ENCODE assay signal across 18 cellular contexts in the genomic region with DNA sequence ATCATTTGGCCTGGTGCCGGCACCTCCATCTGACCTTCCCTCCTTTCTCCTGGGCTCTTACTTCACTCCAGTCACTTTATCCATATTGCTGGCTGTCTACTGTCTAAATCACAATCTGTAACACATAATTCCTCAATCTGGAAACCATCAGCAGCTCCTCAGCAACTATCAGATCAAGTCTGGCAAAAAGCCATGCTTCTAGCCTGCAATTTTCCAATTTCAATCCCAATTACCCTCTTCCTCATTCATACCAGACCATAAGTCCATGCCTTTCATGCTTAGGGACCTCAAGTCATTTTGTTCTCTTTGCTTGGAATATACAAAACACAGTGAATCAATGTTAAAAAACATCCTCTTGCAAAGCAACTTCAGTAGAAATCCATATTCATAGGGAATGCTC.
DNase-seq lines count a peak whose midpoint lies in the region; TF ChIP-seq lines count a peak whose summit lies in the region.
"Had no signal": no experiment of that assay in that cellular context is flagged by ENCODE, and none has a peak within 500 bp of the region (broad histone marks: within the 10 kb centered on the region; RNA-seq: fewer than 3 reads in every experiment).

No MANE protein-coding gene starts in this region.

- peak overlapping the region in 2 of 3 experiments; percentile 8 to 15 for H3K27ac Mint-ChIP-seq in nephron
- H3K27ac Mint-ChIP-seq: B cell; CD4-positive, CD25-positive, alpha-beta regulatory T cell; H9 had no signal

- H3K27ac ChIP-seq in SK-N-SH (ENCODE audit: low read depth in 2 of 2, low read length in 1 of 2) (peak overlapping the region in 1 of 2 experiments; percentile 74; a peak in 2 of 4 replicates), right atrium auricular region (no peak overlapping the region)

- H3K4me1 ChIP-seq in BE2C (peaks cover 4% of the 10 kb centered on the region; the same call in 1 of the 2 replicates), SK-N-SH (ENCODE audit: control insufficient read depth in 1 of 2, insufficient read depth in 2 of 2, low read depth in 1 of 2, low read length in 1 of 2) (peaks cover 0 to 10% of the 10 kb centered on the region in 2 experiments; a peak in 2 of 4 replicates), right atrium auricular region (no peaks in the 10 kb centered on the region)

- H3K4me2 ChIP-seq in SK-N-SH = no peak overlapping the region

- no peaks in the 10 kb centered on the region for H3K9me2 ChIP-seq in SK-N-SH

- H3K27me3 Mint-ChIP-seq in nephron (ENCODE audit: low read depth) = no peaks in the 10 kb centered on the region
- H3K27me3 Mint-ChIP-seq: B cell; CD4-positive, CD25-positive, alpha-beta regulatory T cell; CD8-positive, alpha-beta memory T cell had no signal

- no peaks in the 10 kb centered on the region for H3K36me3 Mint-ChIP-seq in nephron (ENCODE audit: low read depth)
- H3K36me3 Mint-ChIP-seq: CD4-positive, CD25-positive, alpha-beta regulatory T cell; CD8-positive, alpha-beta memory T cell had no signal

- no peak overlapping the region for H3K4me3 Mint-ChIP-seq in nephron
- H3K4me3 Mint-ChIP-seq: B cell; CD4-positive, CD25-positive, alpha-beta regulatory T cell; CD8-positive, alpha-beta memory T cell; H9 had no signal

- H3K4me3 ChIP-seq in BE2C (ENCODE audit: low read depth, low read length) (no peak overlapping the region), SK-N-SH (ENCODE audit: low read depth in 2 of 2, low read length in 1 of 2) (no peak overlapping the region), right atrium auricular region (no peak overlapping the region)
- H3K4me3 ChIP-seq: GM12878 had no signal

- peak in 1 of 2 experiments; percentile 86; a peak in 2 of 4 replicates for TF ChIP-seq EP300 in SK-N-SH (IDR thresholded peaks at IDR 0.05; ENCODE audit: borderline replicate concordance in 1 of 2, low read depth in 1 of 2, low read length in 1 of 2)

- no peaks in the 10 kb centered on the region for H3F3A ChIP-seq in SK-N-SH (replicated peaks; ENCODE audit: insufficient read depth)

- H3K9me3 ChIP-seq in BE2C = no peaks in the 10 kb centered on the region
- no peaks in the 10 kb centered on the region for H3K9me3 ChIP-seq in SK-N-SH
- H3K9me3 ChIP-seq in right atrium auricular region = no peaks in the 10 kb centered on the region

- no peak overlapping the region for H2AFZ ChIP-seq in SK-N-SH (ENCODE audit: low read depth)

- TF ChIP-seq RAD21 in SK-N-SH (IDR thresholded peaks at IDR 0.05; ENCODE audit: low read length) = peak; percentile 24; the same call in 1 of the 2 replicates

- H3K4me1 Mint-ChIP-seq in nephron = peaks cover 5% of the 10 kb centered on the region
- H3K4me1 Mint-ChIP-seq: B cell; CD4-positive, CD25-positive, alpha-beta regulatory T cell; CD8-positive, alpha-beta memory T cell; H9 had no signal

- 36% methylated on average over 1 of the region's 1 CpG for WGBS in SK-N-SH (ENCODE audit: low lambda C conversion rate)

- H3K27me3 ChIP-seq in BE2C (no peaks in the 10 kb centered on the region), SK-N-SH (ENCODE audit: insufficient read depth) (no peaks in the 10 kb centered on the region), right atrium auricular region (no peaks in the 10 kb centered on the region)

- no peaks in the 10 kb centered on the region for H3K36me3 ChIP-seq in BE2C
- H3K36me3 ChIP-seq in SK-N-SH (replicated peaks in 1 of 2; ENCODE audit: control insufficient read depth in 1 of 2, insufficient read depth in 2 of 2, low read length in 1 of 2) = no peaks in the 10 kb centered on the region
- no peaks in the 10 kb centered on the region for H3K36me3 ChIP-seq in right atrium auricular region

- H3K9ac ChIP-seq in SK-N-SH = no peak overlapping the region

- no peak for TF ChIP-seq CTCF in BE2C (IDR thresholded peaks at IDR 0.05; ENCODE audit: low read depth, low read length)
- no peak for TF ChIP-seq CTCF in SK-N-SH (IDR thresholded peaks at IDR 0.05)
- no peak for TF ChIP-seq CTCF in nephron (IDR thresholded peaks at IDR 0.05; ENCODE audit: unreplicated experiment in 3 of 3)
- TF ChIP-seq CTCF in right atrium auricular region (IDR thresholded peaks at IDR 0.05) = no peak

- POLR2A ChIA-PET in SK-N-SH (lab: Yijun Ruan, JAX) = no interaction called here

- CTCF ChIA-PET in SK-N-SH (lab: Yijun Ruan, JAX) = no interaction called here

- DNase-seq in BE2C (peak; percentile 13), NCI-H2227 (lab: John Stamatoyannopoulos, UW; ENCODE audit: unreplicated experiment) (peak; percentile 23), SK-N-SH (peak; percentile 63), right atrium auricular region (ENCODE audit: low spot score) (no peak), SIG-M5 treated with dmso at 0.1 percent for 504 hours (lab: John Stamatoyannopoulos, UW; ENCODE audit: unreplicated experiment) (no peak)
- DNase-seq in activated CD4-positive, alpha-beta T cell treated with anti-CD3 and anti-CD28 coated beads for 48 hours = no peak
- DNase-seq: C1 segment of cervical spinal cord; CD4-positive, CD25-positive, alpha-beta regulatory T cell; CD8-positive, alpha-beta memory T cell; COR-L47; DMS 273 treated with DMSO at 0.1 percent for 48 hours; DMS53; DND-41; EL; H9 had no signal

- H3K79me2 ChIP-seq in SK-N-SH (ENCODE audit: insufficient read depth) = no peaks in the 10 kb centered on the region

- no peaks in the 10 kb centered on the region for H4K20me1 ChIP-seq in SK-N-SH (ENCODE audit: insufficient read depth)

- H3K9me3 Mint-ChIP-seq in nephron = peaks cover 3% of the 10 kb centered on the region
- H3K9me3 Mint-ChIP-seq: H9 had no signal

TF ChIP-seq in SK-N-SH, 30 proteins besides CTCF, POLR2A, EP300 and RAD21:
- 0 out of 2 replicates have a peak, but pooled peaks have one; percentile 41 for TF ChIP-seq RFX5 (IDR thresholded peaks at IDR 0.05; ENCODE audit: low read length)
- peak; percentile 79 for TF ChIP-seq RCOR1 (IDR thresholded peaks at IDR 0.05; ENCODE audit: low read length)
- no peak for TF ChIP-seq GABPA (IDR thresholded peaks at IDR 0.05; ENCODE audit: low read depth)
- TF ChIP-seq CHD2 (IDR thresholded peaks at IDR 0.05; ENCODE audit: low read length, partially characterized antibody) = peak; percentile 70
- TF ChIP-seq GATA2 (CRISPR knock-in tag; IDR thresholded peaks at IDR 0.05) = peak; percentile 89
- TF ChIP-seq TCF12 (IDR thresholded peaks at IDR 0.05) = peak; percentile 39; the same call in 1 of the 2 replicates

Comparison
In these comparisons a context has a peak if more than half of its experiments do, and no peak if none do; other contexts are left out.
1. DNase-seq: peak in BE2C (single experiment), NCI-H2227 (single experiment) and SK-N-SH (single experiment); none in right atrium auricular region (single experiment), SIG-M5 treated with dmso at 0.1 percent for 504 hours (single experiment) and activated CD4-positive, alpha-beta T cell treated with anti-CD3 and anti-CD28 coated beads for 48 hours (single experiment).